In genomic region chr14:90408713-90409112, GRCh38 we compare ENCODE assay signal across 13 cellular contexts. TPM values are rescaled to one million over a fixed set of nuclear protein-coding genes. Genes with fewer than 3 reads are reported as not detected.
DNase-seq lines count a peak whose midpoint lies in the region; ATAC-seq, FAIRE-seq and TF ChIP-seq lines count a peak whose summit lies in the region.
"Had no signal": no experiment of that assay in that cellular context is flagged by ENCODE, and none has a peak within 500 bp of the region (broad histone marks: within the 10 kb centered on the region; RNA-seq: fewer than 3 reads in every experiment).

No MANE protein-coding gene starts in this region.

- intact Hi-C loops in aorta (cut with DNase I) = loop anchor here in 1 of 2 donors (2.0 to 10.0 kb wide), 4 partner anchors 116 to 289 kb away; no protein-coding TSS in a partner anchor

- H3K4me3 ChIP-seq in aorta (ENCODE audit: low read length in 2 of 2) = no peak overlapping the region

- H3K9me3 Mint-ChIP-seq in stimulated activated naive CD8-positive, alpha-beta T cell treated with anti-CD3 and anti-CD28 coated beads, Interleukin-15, Interleukin-2, amounts not matched to agents 100 ng/mL and 50 ng/mL, for 24 hours = no peaks in the 10 kb centered on the region
- no peaks in the 10 kb centered on the region for H3K9me3 Mint-ChIP-seq in naive thymus-derived CD8-positive, alpha-beta T cell

- no peak for FAIRE-seq in D721Med (lab: Jason Lieb, UNC)
- FAIRE-seq: colon had no signal

- H3K4me1 Mint-ChIP-seq in stimulated activated naive CD8-positive, alpha-beta T cell treated with anti-CD3 and anti-CD28 coated beads, Interleukin-15, Interleukin-2, amounts not matched to agents 100 ng/mL and 50 ng/mL, for 24 hours (ENCODE audit: low read depth) = peaks cover 43% of the 10 kb centered on the region
- H3K4me1 Mint-ChIP-seq in naive thymus-derived CD8-positive, alpha-beta T cell = peaks cover 22 to 41% (median 34%) of the 10 kb centered on the region in 4 donors

- POLR2A ChIA-PET in naive thymus-derived CD8-positive, alpha-beta T cell (lab: Charles Lee) = interaction anchor here (0.7 to 17.4 kb wide), 4 partner anchors 12 to 110 kb away, joined by 3 to 689 read pairs (median 7); partner anchors contain the start of gene CALM1

- peak overlapping the region; percentile 96 to 99 for H3K27ac ChIP-seq in aorta (ENCODE audit: low read depth in 1 of 2, low read length in 2 of 2)

- DNase-seq in stimulated activated naive CD8-positive, alpha-beta T cell treated with anti-CD3 and anti-CD28 coated beads, Interleukin-15, Interleukin-2, amounts not matched to agents 100 U/mL and 50 U/mL, for 24 hours = no peak
- no peak for DNase-seq in naive thymus-derived CD8-positive, alpha-beta T cell
- DNase-seq in aorta = no peak
- DNase-seq in GM19238 (ENCODE audit: insufficient read length, low spot score) = no peak
- no peak for DNase-seq in D721Med (ENCODE audit: insufficient read length, low spot score)
- DNase-seq in stimulated activated CD4-positive, alpha-beta T cell treated with anti-CD3 and anti-CD28 coated beads, Interleukin-2, amount 100 ng/mL, for 24 hours = no peak
- DNase-seq: activated CD4-positive, alpha-beta T cell treated with anti-CD3 and anti-CD28 coated beads for 1 hour; COR-L47; Karpas-422; stimulated activated CD4-positive, alpha-beta T cell treated with anti-CD3 and anti-CD28 coated beads, Interleukin-4, amount 100 ng/mL, for 24 hours had no signal

- no peak for TF ChIP-seq CTCF in D721Med (IDR thresholded peaks at IDR 0.05; ENCODE audit: insufficient read depth, missing control alignments)

- no peak for ATAC-seq in stimulated activated naive CD8-positive, alpha-beta T cell treated with anti-CD3 and anti-CD28 coated beads, Interleukin-15, Interleukin-2, amounts not matched to agents 100 U/mL and 50 U/mL, for 24 hours
- ATAC-seq in esophagus mucosa = peak; percentile 15
- peak in 1 of 2 donors; percentile 15 for ATAC-seq in naive thymus-derived CD8-positive, alpha-beta T cell
- peak; percentile 63 for ATAC-seq in aorta (ENCODE audit: low FRiP score)

- H3K4me3 Mint-ChIP-seq in stimulated activated naive CD8-positive, alpha-beta T cell treated with anti-CD3 and anti-CD28 coated beads, Interleukin-15, Interleukin-2, amounts not matched to agents 100 ng/mL and 50 ng/mL, for 24 hours = no peak overlapping the region
- H3K4me3 Mint-ChIP-seq in naive thymus-derived CD8-positive, alpha-beta T cell = no peak overlapping the region

- H3K27me3 Mint-ChIP-seq in stimulated activated naive CD8-positive, alpha-beta T cell treated with anti-CD3 and anti-CD28 coated beads, Interleukin-15, Interleukin-2, amounts not matched to agents 100 ng/mL and 50 ng/mL, for 24 hours = no peaks in the 10 kb centered on the region
- H3K27me3 Mint-ChIP-seq in naive thymus-derived CD8-positive, alpha-beta T cell = no peaks in the 10 kb centered on the region

- H3K36me3 Mint-ChIP-seq in stimulated activated naive CD8-positive, alpha-beta T cell treated with anti-CD3 and anti-CD28 coated beads, Interleukin-15, Interleukin-2, amounts not matched to agents 100 ng/mL and 50 ng/mL, for 24 hours (ENCODE audit: low read depth) = peaks cover 37% of the 10 kb centered on the region
- H3K36me3 Mint-ChIP-seq in naive thymus-derived CD8-positive, alpha-beta T cell = peaks cover 10 to 45% (median 20%) of the 10 kb centered on the region in 3 donors

- no peaks in the 10 kb centered on the region for H3K4me1 ChIP-seq in aorta (ENCODE audit: control insufficient read depth in 1 of 2, insufficient read depth in 2 of 2, low read length in 2 of 2)

- peak overlapping the region; percentile 1 for H3K27ac Mint-ChIP-seq in stimulated activated naive CD8-positive, alpha-beta T cell treated with anti-CD3 and anti-CD28 coated beads, Interleukin-15, Interleukin-2, amounts not matched to agents 100 ng/mL and 50 ng/mL, for 24 hours
- H3K27ac Mint-ChIP-seq in naive thymus-derived CD8-positive, alpha-beta T cell = peak overlapping the region; percentile 21 to 85 (median 70)

- WGBS in aorta, 2 donors = 23 to 28% methylated on average over 6 of the region's 6 CpGs

- no peaks in the 10 kb centered on the region for H3K9me3 ChIP-seq in aorta (ENCODE audit: control insufficient read depth, low read length)

- no peaks in the 10 kb centered on the region for H3K27me3 ChIP-seq in aorta (ENCODE audit: control insufficient read depth in 1 of 2, insufficient read depth in 2 of 2, low read length in 1 of 2)

- H3K36me3 ChIP-seq in aorta (ENCODE audit: control insufficient read depth in 1 of 2, insufficient read depth in 2 of 2, low read length in 1 of 2) = peaks cover 5% of the 10 kb centered on the region in 2 donors

RNA-seq across cellular contexts. Expression of gene CALM1, which starts 11.9 kb away (rescaled TPM):
- total RNA-seq in esophagus mucosa (420 TPM), aorta (100 to 1,000 TPM; 438 to 595 TPM)
- total RNA-seq in naive thymus-derived CD8-positive, alpha-beta T cell = 100 to 1,000 TPM; 735 to 757 TPM
- 1,000 to 10,000 TPM; 1,900 to 2,853 (median 2,404) TPM for polyA plus RNA-seq in naive thymus-derived CD8-positive, alpha-beta T cell
- polyA plus RNA-seq in aorta = 100 to 1,000 TPM; 279 to 494 TPM
